8 cellular contexts compared by ENCODE assay signal in the genomic region with DNA sequence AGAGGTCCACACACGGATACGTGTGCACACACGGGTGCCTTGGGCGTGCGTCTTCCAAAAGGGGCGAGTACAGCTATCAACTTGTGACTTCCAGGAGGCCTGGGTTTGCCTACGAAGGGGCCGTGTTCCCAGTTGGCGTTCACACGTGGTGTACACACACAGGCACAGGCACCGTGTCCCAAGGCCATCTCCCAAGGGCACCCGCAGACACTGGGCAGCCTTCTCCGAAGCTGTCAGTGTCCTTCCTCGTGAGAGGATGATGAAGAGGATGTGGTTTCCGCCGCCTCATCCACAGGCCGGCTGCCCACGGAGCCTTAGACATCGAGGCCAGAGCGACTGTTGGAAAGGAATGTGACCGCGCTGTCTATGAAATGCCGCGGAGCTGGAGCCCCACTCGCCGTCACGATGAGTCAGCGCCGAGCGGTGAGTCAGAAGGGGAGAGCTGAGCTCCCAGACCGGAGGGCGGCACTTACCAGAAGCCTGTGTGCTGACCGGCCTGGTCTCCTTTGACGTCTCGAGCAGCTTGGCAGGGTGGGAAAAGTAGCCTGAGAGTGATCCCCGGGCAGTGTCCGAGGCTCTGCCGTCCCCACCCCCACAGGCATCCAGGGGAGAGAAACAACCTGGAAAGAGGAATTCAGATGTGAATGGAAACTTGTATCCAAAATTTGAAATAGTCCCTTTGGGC.
DNase-seq lines count a peak whose midpoint lies in the region; ATAC-seq and TF ChIP-seq lines count a peak whose summit lies in the region.

No MANE protein-coding gene starts in this region.

- in situ Hi-C loops in G401 (cut with HindIII; ENCODE audit: low sequenced_read_pairs) = no loop called here

- 0 out of 2 replicates have a peak overlapping the region, but pooled peaks have one; percentile 15 for H3K4me3 ChIP-seq in HFF-Myc (replicated peaks; ENCODE audit: low read depth, low read length)

- CTCF ChIA-PET in activated CD4-positive, alpha-beta T cell treated with anti-CD3 and anti-CD28 coated beads for 36 hours (lab: Charles Lee) = no interaction called here

- H3K9me3 Mint-ChIP-seq in activated CD4-positive, alpha-beta T cell treated with anti-CD3 and anti-CD28 coated beads for 36 hours (ENCODE audit: low read depth) = peaks cover 5% of the 10 kb centered on the region
- H3K9me3 Mint-ChIP-seq in endothelial cell (ENCODE audit: unreplicated experiment) (peaks cover 7% of the 10 kb centered on the region), mesothelial cell of epicardium (no peaks in the 10 kb centered on the region)

- no peak overlapping the region for H3K27ac Mint-ChIP-seq in activated CD4-positive, alpha-beta T cell treated with anti-CD3 and anti-CD28 coated beads for 36 hours
- H3K27ac Mint-ChIP-seq in endothelial cell (ENCODE audit: unreplicated experiment) = peak overlapping the region; percentile 13
- H3K27ac Mint-ChIP-seq in mesothelial cell of epicardium = peak overlapping the region; percentile 96

- TF ChIP-seq CTCF in HFF-Myc (IDR thresholded peaks at IDR 0.05; ENCODE audit: low read depth, low read length, missing control alignments) (no peak), endothelial cell (IDR thresholded peaks at IDR 0.05; ENCODE audit: unreplicated experiment) (no peak), mesothelial cell of epicardium (IDR thresholded peaks at IDR 0.05; ENCODE audit: unreplicated experiment) (no peak)

- H3K4me1 Mint-ChIP-seq in activated CD4-positive, alpha-beta T cell treated with anti-CD3 and anti-CD28 coated beads for 36 hours = peaks cover 23% of the 10 kb centered on the region
- peaks cover 3% of the 10 kb centered on the region for H3K4me1 Mint-ChIP-seq in endothelial cell (ENCODE audit: unreplicated experiment)
- peaks cover 37% of the 10 kb centered on the region for H3K4me1 Mint-ChIP-seq in mesothelial cell of epicardium

- H3K4me3 Mint-ChIP-seq in activated CD4-positive, alpha-beta T cell treated with anti-CD3 and anti-CD28 coated beads for 36 hours = no peak overlapping the region
- H3K4me3 Mint-ChIP-seq in endothelial cell (ENCODE audit: unreplicated experiment) (no peak overlapping the region), mesothelial cell of epicardium (peak overlapping the region; percentile 30)

- DNase-seq in HFF-Myc (ENCODE audit: extremely low read depth, low read depth) (peak; percentile 87), endothelial cell (ENCODE audit: low spot score) (no peak), mesothelial cell of epicardium (ENCODE audit: low spot score in 2 of 2, unreplicated experiment in 2 of 2) (peak; percentile 72 to 79), G401 (ENCODE audit: low spot score) (no peak)
- peak; percentile 88 for DNase-seq in activated CD4-positive, alpha-beta T cell treated with anti-CD3 and anti-CD28 coated beads for 36 hours
- DNase-seq in stimulated activated CD8-positive, alpha-beta memory T cell treated with anti-CD3 and anti-CD28 coated beads, Interleukin-15, amount 100 ng/mL, for 48 hours (ENCODE audit: low read depth in 2 of 2) = peak; percentile 65 to 70

- ATAC-seq in activated CD4-positive, alpha-beta T cell treated with anti-CD3 and anti-CD28 coated beads for 36 hours = peak; percentile 78
- ATAC-seq in HG02981 (IDR thresholded peaks at IDR 0.05; ENCODE audit: unreplicated experiment) = no peak
- ATAC-seq in HG03442 (IDR thresholded peaks at IDR 0.05; ENCODE audit: unreplicated experiment) = no peak

- intact Hi-C loops in activated CD4-positive, alpha-beta T cell treated with anti-CD3 and anti-CD28 coated beads for 36 hours (cut with DNase I, micrococcal nuclease) = no loop called here

- H3K36me3 Mint-ChIP-seq in activated CD4-positive, alpha-beta T cell treated with anti-CD3 and anti-CD28 coated beads for 36 hours (ENCODE audit: low read depth) = no peaks in the 10 kb centered on the region
- H3K36me3 Mint-ChIP-seq in endothelial cell (ENCODE audit: low read depth, unreplicated experiment) = peaks cover 13% of the 10 kb centered on the region
- H3K36me3 Mint-ChIP-seq in mesothelial cell of epicardium = no peaks in the 10 kb centered on the region

- H3K27me3 Mint-ChIP-seq in activated CD4-positive, alpha-beta T cell treated with anti-CD3 and anti-CD28 coated beads for 36 hours = peaks cover 15% of the 10 kb centered on the region
- H3K27me3 Mint-ChIP-seq in endothelial cell (ENCODE audit: unreplicated experiment) (peaks cover 10% of the 10 kb centered on the region), mesothelial cell of epicardium (ENCODE audit: low read depth) (peaks cover 59% of the 10 kb centered on the region)

- POLR2A ChIA-PET in activated CD4-positive, alpha-beta T cell treated with anti-CD3 and anti-CD28 coated beads for 36 hours (lab: Charles Lee) = no interaction called here

Comparison
In these comparisons a context has a peak if more than half of its experiments do, and no peak if none do; other contexts are left out.
1. DNase-seq: peak in HFF-Myc (single experiment), activated CD4-positive, alpha-beta T cell treated with anti-CD3 and anti-CD28 coated beads for 36 hours (single experiment), mesothelial cell of epicardium (2 of 2) and stimulated activated CD8-positive, alpha-beta memory T cell treated with anti-CD3 and anti-CD28 coated beads, Interleukin-15, amount 100 ng/mL, for 48 hours (2 of 2); none in endothelial cell (single experiment) and G401 (single experiment).